Comparison of ENCODE assay signal across 12 cellular contexts in genomic region chr20:25686081-25687077, GRCh38. TPM values are rescaled to one million over a fixed set of nuclear protein-coding genes. Genes with fewer than 3 reads are reported as not detected.
DNase-seq lines count a peak whose midpoint lies in the region; ATAC-seq and TF ChIP-seq lines count a peak whose summit lies in the region.
"Had no signal": no experiment of that assay in that cellular context is flagged by ENCODE, and none has a peak within 500 bp of the region (broad histone marks: within the 10 kb centered on the region; RNA-seq: fewer than 3 reads in every experiment).

No MANE protein-coding gene starts in this region.

- no peak overlapping the region for H3K4ac ChIP-seq in mesenchymal stem cell (ENCODE audit: low read depth in 1 of 2, low read length in 2 of 2)

- intact Hi-C loops in ascending aorta (cut with DNase I): no loop called here
- intact Hi-C loops in CD8-positive, alpha-beta T cell (cut with DNase I, micrococcal nuclease): loop anchor here in 1 of 2 experiments (2.0 kb wide), 1 partner anchor 56 kb away; no protein-coding TSS in a partner anchor

- no peak overlapping the region for H3K14ac ChIP-seq in mesenchymal stem cell (ENCODE audit: low read length in 2 of 2)

- 81% methylated on average over 8 of the region's 8 CpGs for WGBS in mesenchymal stem cell

- H3K27ac ChIP-seq in mesenchymal stem cell (ENCODE audit: low read length, poor library complexity, severe bottlenecking): no peak overlapping the region
- no peak overlapping the region for H3K27ac ChIP-seq in ascending aorta
- H3K27ac ChIP-seq in CD8-positive, alpha-beta T cell (ENCODE audit: low read depth, low read length): no peak overlapping the region

- no peak overlapping the region for H3K9ac ChIP-seq in mesenchymal stem cell (ENCODE audit: low read length)

- H2BK12ac ChIP-seq in mesenchymal stem cell (ENCODE audit: low read length in 2 of 2): no peak overlapping the region

- H2AFZ ChIP-seq in mesenchymal stem cell (ENCODE audit: low read depth, low read length): no peak overlapping the region

- H4K91ac ChIP-seq in mesenchymal stem cell (ENCODE audit: low read length): no peak overlapping the region

- H3K4me1 Mint-ChIP-seq in CD8-positive, alpha-beta T cell (ENCODE audit: low read depth): peaks cover 30% of the 10 kb centered on the region

- no peak overlapping the region for H2BK5ac ChIP-seq in mesenchymal stem cell (ENCODE audit: low read depth, low read length, poor library complexity, severe bottlenecking)

- H3K4me2 ChIP-seq in mesenchymal stem cell (ENCODE audit: low read length, poor library complexity, severe bottlenecking): no peak overlapping the region

- H2AK5ac ChIP-seq in mesenchymal stem cell (ENCODE audit: low read length, severe bottlenecking): no peak overlapping the region

- no peak overlapping the region for H2BK120ac ChIP-seq in mesenchymal stem cell (ENCODE audit: low read depth, low read length)

- no peaks in the 10 kb centered on the region for H3K9me3 Mint-ChIP-seq in CD8-positive, alpha-beta T cell
- H3K9me3 Mint-ChIP-seq: IgD-negative memory B cell had no signal

- H3K18ac ChIP-seq in mesenchymal stem cell (ENCODE audit: low read depth in 1 of 2, low read length in 2 of 2): no peak overlapping the region

- peaks cover 21% of the 10 kb centered on the region for H3K79me1 ChIP-seq in mesenchymal stem cell (replicated peaks; ENCODE audit: low read length, poor library complexity, severe bottlenecking)

- peaks cover 65% of the 10 kb centered on the region for H3K36me3 Mint-ChIP-seq in CD8-positive, alpha-beta T cell

- H2BK15ac ChIP-seq in mesenchymal stem cell (ENCODE audit: low read depth, poor library complexity, severe bottlenecking): no peak overlapping the region

- ATAC-seq in GM19324 (IDR thresholded peaks at IDR 0.05; ENCODE audit: low FRiP score, unreplicated experiment): peak; percentile 25
- peak; percentile 26 for ATAC-seq in HG02763 (IDR thresholded peaks at IDR 0.05; ENCODE audit: unreplicated experiment)
- no peak for ATAC-seq in CD8-positive, alpha-beta T cell
- ATAC-seq: left colon had no signal

- H3K27me3 Mint-ChIP-seq in CD8-positive, alpha-beta T cell (ENCODE audit: low read depth): no peaks in the 10 kb centered on the region
- H3K27me3 Mint-ChIP-seq: IgD-negative memory B cell had no signal

- no peak overlapping the region for H3K4me3 Mint-ChIP-seq in CD8-positive, alpha-beta T cell

- POLR2A ChIA-PET in CD8-positive, alpha-beta T cell (lab: Charles Lee): no interaction called here

- H3K4me3 ChIP-seq in mesenchymal stem cell (ENCODE audit: insufficient read depth in 1 of 2, low read depth in 1 of 2, low read length in 2 of 2): no peak overlapping the region
- H3K4me3 ChIP-seq in ascending aorta: no peak overlapping the region
- H3K4me3 ChIP-seq in CD8-positive, alpha-beta T cell (ENCODE audit: low read depth, low read length): no peak overlapping the region

- H3K9me3 ChIP-seq in mesenchymal stem cell (ENCODE audit: control insufficient read depth, low read length) (no peaks in the 10 kb centered on the region), ascending aorta (no peaks in the 10 kb centered on the region)
- no peaks in the 10 kb centered on the region for H3K9me3 ChIP-seq in CD8-positive, alpha-beta T cell (ENCODE audit: low read length)

- CTCF ChIA-PET in CD8-positive, alpha-beta T cell (lab: Charles Lee): interaction anchor here (1.3 kb wide), 1 partner anchor 21 kb away, joined by 3 read pairs; no protein-coding TSS in a partner anchor

- no peak for TF ChIP-seq CTCF in ascending aorta (IDR thresholded peaks at IDR 0.05)
- TF ChIP-seq CTCF in CD8-positive, alpha-beta T cell (IDR thresholded peaks at IDR 0.05): no peak

- H3K27ac Mint-ChIP-seq in CD8-positive, alpha-beta T cell: no peak overlapping the region

- DNase-seq in NCI-H1694 (lab: John Stamatoyannopoulos, UW) (peak; percentile 36), mesenchymal stem cell (no peak), ascending aorta (ENCODE audit: low spot score in 2 of 2) (no peak), activated T-cell treated with anti-CD3 and anti-CD28 coated beads for 4 hours (no peak), foreskin melanocyte (no peak)
- DNase-seq in CD8-positive, alpha-beta T cell: no peak
- DNase-seq: activated effector memory CD4-positive, alpha-beta T cell treated with Interleukin-2 at 50 U/mL for 16 hours; left colon; stimulated activated CD4-positive, alpha-beta T cell treated with anti-CD3 and anti-CD28 coated beads, Interleukin-12 subunit alpha, Interleukin-12 subunit beta, amount 100 ng/mL, for 4 hours had no signal

- peak overlapping the region; percentile 9 for H4K8ac ChIP-seq in mesenchymal stem cell (ENCODE audit: low read length)

- H3K36me3 ChIP-seq in mesenchymal stem cell (ENCODE audit: control insufficient read depth in 1 of 2, insufficient read depth in 2 of 2, low read depth in 1 of 2, low read length in 2 of 2) (peaks cover 14 to 40% of the 10 kb centered on the region in 2 experiments), ascending aorta (peaks cover 12 to 37% of the 10 kb centered on the region in 2 donors)
- H3K36me3 ChIP-seq in CD8-positive, alpha-beta T cell (ENCODE audit: insufficient read depth, low read length): peaks cover 19% of the 10 kb centered on the region

- H3K23ac ChIP-seq in mesenchymal stem cell (ENCODE audit: low read length in 2 of 2): no peak overlapping the region

- H3K4me1 ChIP-seq in mesenchymal stem cell (ENCODE audit: control insufficient read depth, insufficient read depth, low read depth, low read length) (no peaks in the 10 kb centered on the region), ascending aorta (no peaks in the 10 kb centered on the region)
- H3K4me1 ChIP-seq in CD8-positive, alpha-beta T cell (ENCODE audit: insufficient read depth, low read length): no peaks in the 10 kb centered on the region

- H3K27me3 ChIP-seq in mesenchymal stem cell (ENCODE audit: control insufficient read depth in 1 of 2, insufficient read depth in 1 of 2, low read length in 2 of 2): no peaks in the 10 kb centered on the region
- no peaks in the 10 kb centered on the region for H3K27me3 ChIP-seq in ascending aorta
- H3K27me3 ChIP-seq in CD8-positive, alpha-beta T cell (ENCODE audit: insufficient read depth, low read length): no peaks in the 10 kb centered on the region

RNA-seq across cellular contexts. Expression of gene ZNF337, which starts 10.3 kb away (rescaled TPM):
- 6.0 TPM for polyA plus RNA-seq in mesenchymal stem cell (2013, experiment 1 of 2)
- polyA plus RNA-seq in mesenchymal stem cell (2013, experiment 2 of 2): 5.4 TPM
- total RNA-seq in ascending aorta: 3.4 TPM
- 10 to 100 TPM; 21.5 TPM for total RNA-seq in CD8-positive, alpha-beta T cell
